In the genomic region with DNA sequence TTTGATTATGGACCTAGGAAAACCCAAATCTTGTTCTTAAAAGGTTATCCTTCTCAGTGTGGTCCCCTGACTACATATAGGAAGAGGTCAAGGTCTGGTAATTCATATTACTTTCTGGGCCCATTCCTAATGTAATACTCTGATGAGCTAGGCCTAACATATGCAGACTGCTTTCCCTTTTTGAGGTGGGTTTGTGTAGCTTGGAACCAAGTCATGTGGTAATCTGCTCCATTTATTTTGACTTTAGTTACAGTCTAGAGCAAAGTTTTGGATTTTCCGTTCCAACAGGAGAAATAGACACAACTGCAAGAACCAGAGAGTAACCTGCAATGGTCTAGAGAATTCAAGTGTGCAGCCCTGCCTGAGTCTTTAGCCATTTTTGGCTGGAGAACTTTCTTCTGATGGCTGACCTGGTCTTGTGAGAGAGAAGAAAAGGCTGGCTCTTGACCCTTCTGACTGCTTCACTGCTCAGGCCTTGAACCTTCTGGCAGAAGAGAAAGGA, we compare ENCODE assay signal across 9 cellular contexts. TPM values are rescaled to one million over a fixed set of nuclear protein-coding genes. Genes with fewer than 3 reads are reported as not detected.
"Had no signal": no experiment of that assay in that cellular context is flagged by ENCODE, and none has a peak within 500 bp of the region (broad histone marks: within the 10 kb centered on the region; RNA-seq: fewer than 3 reads in every experiment).

No MANE protein-coding gene starts in this region.

- H3K9ac ChIP-seq: KMS-11 had no signal

- H3K4me3 ChIP-seq: K562 had no signal

- H3K4me2 ChIP-seq: KMS-11 had no signal

- FAIRE-seq: HTR-8/SVneo, K562 had no signal

- DNase-seq: IMR-90, KBM-7, KG1 had no signal

- H3K4me3 Mint-ChIP-seq: IgD-negative memory B cell had no signal

- H3K36me3 Mint-ChIP-seq: IgD-negative memory B cell had no signal

- H3K4me1 Mint-ChIP-seq: IgD-negative memory B cell had no signal

- H3K27ac ChIP-seq: HL-60, KMS-11 had no signal

- H3K27ac Mint-ChIP-seq: IgD-negative memory B cell had no signal

- ATAC-seq: K562 had no signal

RNA-seq across cellular contexts. Expression of a gene that starts 22.5 kb away (rescaled TPM):
- total RNA-seq: HT1080 had no signal
- polyA plus RNA-seq: IgD-negative memory B cell had no signal

RNA-seq across cellular contexts. Expression of a gene that starts 22.9 kb away (rescaled TPM):
- polyA plus RNA-seq: IgD-negative memory B cell had no signal
